9 cellular contexts compared by ENCODE assay signal in genomic region chr6:136797977-136798376, GRCh38.
"Had no signal": no experiment of that assay in that cellular context is flagged by ENCODE, and none has a peak within 500 bp of the region (broad histone marks: within the 10 kb centered on the region; RNA-seq: fewer than 3 reads in every experiment).

No MANE protein-coding gene starts in this region.

- H3K9me3 Mint-ChIP-seq: HFFc6 had no signal

- H3K9ac ChIP-seq: GM23248, KMS-11 had no signal

- H3K4me3 Mint-ChIP-seq: HFFc6 had no signal

- H3K27ac Mint-ChIP-seq: HFFc6, IgD-negative memory B cell had no signal

- H3K27ac ChIP-seq: GM23248, HL-60, KMS-11 had no signal

- H3K4me2 ChIP-seq: KMS-11 had no signal

- H3K4me3 ChIP-seq: GM23248, HAP-1 had no signal

- H2AFZ ChIP-seq: GM23248 had no signal

- H3K27me3 Mint-ChIP-seq: IgD-negative memory B cell had no signal

- DNase-seq: GM23248, GOT3, H7, HFFc6, Karpas-422 had no signal
